In the genomic region with DNA sequence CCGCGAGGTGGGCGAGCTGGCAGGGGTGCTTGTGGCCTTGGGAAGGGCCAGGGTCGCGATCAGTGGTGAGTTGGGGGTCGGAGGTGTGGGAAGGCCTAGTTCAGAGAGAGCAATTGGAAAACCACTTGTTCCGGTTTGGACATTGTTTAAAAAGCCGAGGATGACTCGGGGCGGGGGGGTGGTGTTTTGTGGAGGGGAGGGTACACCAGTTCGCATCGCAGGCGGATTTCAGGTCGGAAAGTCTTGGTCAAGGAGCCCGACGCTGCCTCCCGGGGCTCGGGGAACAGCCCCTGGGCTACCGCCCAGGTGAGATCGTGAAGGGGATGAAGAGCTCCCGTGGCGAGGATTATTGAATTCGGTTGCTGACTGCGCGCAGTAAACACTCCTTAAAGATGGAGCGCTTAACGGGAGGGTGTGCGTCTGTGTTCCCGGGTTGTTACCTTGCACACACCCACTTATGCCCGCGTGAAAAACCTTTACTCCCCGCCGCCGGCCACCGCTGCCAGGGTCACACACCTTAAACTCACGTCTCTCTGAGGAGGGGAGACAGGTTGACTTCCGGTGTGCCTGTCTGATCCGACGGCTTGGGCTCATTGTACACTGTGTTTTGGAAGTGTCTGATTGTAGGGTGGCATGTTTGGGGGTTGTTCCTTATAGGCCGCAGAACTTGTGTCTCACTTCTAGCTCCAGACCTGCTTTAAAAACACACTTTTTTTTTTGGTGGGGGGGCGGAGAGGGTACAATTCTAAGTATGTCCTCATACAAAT, we compare ENCODE assay signal across 1 cellular context.
TF ChIP-seq lines count a peak whose summit lies in the region.

No MANE protein-coding gene starts in this region.

TF ChIP-seq in HCT116, 20 proteins besides CTCF, POLR2A, EP300 and RAD21 (continued from another document):
- no peak for TF ChIP-seq ATF3 (IDR thresholded peaks at IDR 0.05)
